ENCODE assay signal across 8 cellular contexts in genomic region chr1:35556494-35557117, GRCh38. TPM values are rescaled to one million over a fixed set of nuclear protein-coding genes. Genes with fewer than 3 reads are reported as not detected.
DNase-seq lines count a peak whose midpoint lies in the region; ATAC-seq, FAIRE-seq and TF ChIP-seq lines count a peak whose summit lies in the region.

No MANE protein-coding gene starts in this region.

- ATAC-seq in pancreas (no peak), HG02571 (IDR thresholded peaks at IDR 0.05; ENCODE audit: unreplicated experiment) (no peak), GM19328 (IDR thresholded peaks at IDR 0.05; ENCODE audit: unreplicated experiment) (no peak)

- peaks cover 25 to 39% (median 35%) of the 10 kb centered on the region in 3 donors for H3K4me1 ChIP-seq in pancreas

- H3K4me3 Mint-ChIP-seq in endothelial cell (ENCODE audit: unreplicated experiment): peak overlapping the region; percentile 94

- no peaks in the 10 kb centered on the region for H3K27me3 ChIP-seq in pancreas

- FAIRE-seq in pancreas (lab: Jason Lieb, UNC): no peak

- peak overlapping the region; percentile 75 to 95 (median 86) for H3K4me3 ChIP-seq in pancreas

- H3K4me1 Mint-ChIP-seq in endothelial cell (ENCODE audit: unreplicated experiment): peaks cover 24% of the 10 kb centered on the region

- H3K36me3 Mint-ChIP-seq in endothelial cell (ENCODE audit: low read depth, unreplicated experiment): peaks cover 19% of the 10 kb centered on the region

- WGBS in pancreas, 2 donors: 0 to 1% methylated on average over 12 to 17 of the region's 17 CpGs

- peaks cover 0 to 10% (median 0%) of the 10 kb centered on the region in 3 donors for H3K36me3 ChIP-seq in pancreas

- H3K9me3 Mint-ChIP-seq in endothelial cell (ENCODE audit: unreplicated experiment): no peaks in the 10 kb centered on the region

- intact Hi-C loops in pancreas (cut with DNase I): no loop called here

- H3K27ac ChIP-seq in pancreas: peak overlapping the region; percentile 90 to 99 (median 94)

- no peaks in the 10 kb centered on the region for H3K9me3 ChIP-seq in pancreas

- DNase-seq in NCI-H2196 treated with DMSO at 0.1 percent for 48 hours (lab: John Stamatoyannopoulos, UW; ENCODE audit: unreplicated experiment) (peak; percentile 46), NCI-H2196 (lab: John Stamatoyannopoulos, UW; ENCODE audit: unreplicated experiment) (no peak), endothelial cell (ENCODE audit: low spot score) (no peak), pancreas (no peak), GM20000 (ENCODE audit: low spot score) (no peak)

- peak overlapping the region; percentile 48 for H3K27ac Mint-ChIP-seq in endothelial cell (ENCODE audit: unreplicated experiment)

- TF ChIP-seq CTCF in endothelial cell (IDR thresholded peaks at IDR 0.05; ENCODE audit: unreplicated experiment) (no peak), pancreas (IDR thresholded peaks at IDR 0.05) (no peak), GM20000 (IDR thresholded peaks at IDR 0.05; ENCODE audit: extremely low read depth, missing control alignments) (no peak)

- peaks cover 11% of the 10 kb centered on the region for H3K27me3 Mint-ChIP-seq in endothelial cell (ENCODE audit: unreplicated experiment)

TF ChIP-seq in PFSK-1, 5 proteins besides CTCF, POLR2A, EP300 and RAD21:
- TF ChIP-seq POLR2AphosphoS5 (IDR thresholded peaks at IDR 0.05; ENCODE audit: low read depth, low read length) (no peak), REST (IDR thresholded peaks at IDR 0.05; ENCODE audit: insufficient read depth in 1 of 2, low read depth in 2 of 2, low read length in 2 of 2) (no peak), FOXP2 (optimal IDR thresholded peaks at IDR 0.05; ENCODE audit: borderline replicate concordance, extremely low read depth, extremely low read length, insufficient read depth) (peak; percentile 14)

RNA-seq across cellular contexts. Expression of gene KIAA0319L, which starts 0.6 kb away (rescaled TPM):
- 19.4 TPM for polyA plus RNA-seq in PFSK-1 (2012; ENCODE audit: insufficient read length, low read depth)
- 69.2 TPM for total RNA-seq in endothelial cell (ENCODE audit: unreplicated experiment)
- total RNA-seq in pancreas: 10 to 100 TPM; 41.7 to 50.8 (median 45.7) TPM
- 10 to 100 TPM; 22.9 to 37.4 TPM for polyA plus RNA-seq in pancreas

RNA-seq across cellular contexts. Expression of gene NCDN, which starts 1.0 kb away (rescaled TPM):
- 34.1 TPM for polyA plus RNA-seq in PFSK-1 (2012; ENCODE audit: insufficient read length, low read depth)
- 21.6 TPM for total RNA-seq in endothelial cell (ENCODE audit: unreplicated experiment)
- total RNA-seq in pancreas: 10 to 100 TPM in 1 of 6 donors, 1 to 10 TPM in 5; 4.4 to 12.8 (median 6.9) TPM
- polyA plus RNA-seq in pancreas: 10 to 100 TPM in 1 of 2 donors, 1 to 10 TPM in 1; 7.4 to 11.0 TPM

RNA-seq across cellular contexts. Expression of gene TFAP2E, which starts 16.5 kb away (rescaled TPM):
- polyA plus RNA-seq in PFSK-1 (2012; ENCODE audit: insufficient read length, low read depth): 1.9 TPM
- total RNA-seq in endothelial cell (ENCODE audit: unreplicated experiment): 3.6 TPM
- under 1 TPM; 0.08 to 0.87 (median 0.21) TPM for total RNA-seq in pancreas
- polyA plus RNA-seq in pancreas: 1 to 10 TPM; 1.1 to 2.0 TPM
